ENCODE assay signal across 8 cellular contexts in genomic region chr21:44874240-44874496, GRCh38. TPM values are rescaled to one million over a fixed set of nuclear protein-coding genes. Genes with fewer than 3 reads are reported as not detected.
DNase-seq lines count a peak whose midpoint lies in the region; ATAC-seq and TF ChIP-seq lines count a peak whose summit lies in the region.

No MANE protein-coding gene starts in this region.

- DNase-seq in AG04450 (ENCODE audit: low read depth, low spot score) (no peak), HEK293T (ENCODE audit: extremely low spot score) (no peak), kidney epithelial cell (ENCODE audit: low read depth) (no peak), GF-D8 (lab: John Stamatoyannopoulos, UW) (no peak)
- no peak for DNase-seq in activated naive CD4-positive, alpha-beta T cell treated with anti-CD3 and anti-CD28 coated beads, Interleukin-2, amount 50 U/mL, for 72 hours (ENCODE audit: low spot score in 2 of 2)

- H3K27me3 ChIP-seq in AG04450 (ENCODE audit: control insufficient read depth, insufficient read depth, low read length) (no peaks in the 10 kb centered on the region), kidney epithelial cell (ENCODE audit: control insufficient read depth, insufficient read depth, low read length) (no peaks in the 10 kb centered on the region)

- peak overlapping the region; percentile 87 to 97 for H3K27ac Mint-ChIP-seq in activated naive CD4-positive, alpha-beta T cell treated with anti-CD3 and anti-CD28 coated beads, Interleukin-2, amount 50 U/mL, for 72 hours

- CTCF ChIA-PET in AG04450 (lab: Charles Lee), result interaction anchor here (0.5 kb wide), 1 partner anchor 58 kb away, joined by 6 read pairs; no protein-coding TSS in a partner anchor
- CTCF ChIA-PET in HEK293T (lab: Yijun Ruan, JAX), result no interaction called here

- ATAC-seq in activated naive CD4-positive, alpha-beta T cell treated with anti-CD3 and anti-CD28 coated beads, Interleukin-2, amount 50 U/mL, for 72 hours, result no peak
- ATAC-seq in GM18498 (IDR thresholded peaks at IDR 0.05; ENCODE audit: unreplicated experiment) (no peak), GM18873 (IDR thresholded peaks at IDR 0.05; ENCODE audit: low FRiP score, unreplicated experiment) (no peak)

- H3K36me3 Mint-ChIP-seq in activated naive CD4-positive, alpha-beta T cell treated with anti-CD3 and anti-CD28 coated beads, Interleukin-2, amount 50 U/mL, for 72 hours, result peaks cover under 1 to 9% of the 10 kb centered on the region in 2 donors

- H3K27ac ChIP-seq in AG04450 (ENCODE audit: low read depth, low read length) (peak overlapping the region; percentile 52), temporal lobe (ENCODE audit: low read depth, low read length) (peak overlapping the region; percentile 69)

- H3K9me3 Mint-ChIP-seq in activated naive CD4-positive, alpha-beta T cell treated with anti-CD3 and anti-CD28 coated beads, Interleukin-2, amount 50 U/mL, for 72 hours, result no peaks in the 10 kb centered on the region

- H3K36me3 ChIP-seq in kidney epithelial cell (ENCODE audit: control insufficient read depth, insufficient read depth, low read length), result no peaks in the 10 kb centered on the region

- peak overlapping the region; percentile 68 for H3K4me3 ChIP-seq in AG04450 (ENCODE audit: low read depth, low read length)
- peak overlapping the region; percentile 42 for H3K4me3 ChIP-seq in kidney epithelial cell (ENCODE audit: low read depth, low read length)

- TF ChIP-seq CTCF in AG04450 (IDR thresholded peaks at IDR 0.05; ENCODE audit: low read depth, low read length), result no peak
- TF ChIP-seq CTCF in kidney epithelial cell (IDR thresholded peaks at IDR 0.05; ENCODE audit: insufficient read depth, low read length, poor library complexity, severe bottlenecking), result no peak

- H3K9me3 ChIP-seq in AG04450 (ENCODE audit: control insufficient read depth, insufficient read depth, low read length), result no peaks in the 10 kb centered on the region; the same call in 1 of the 2 replicates

- POLR2A ChIA-PET in AG04450 (lab: Yijun Ruan, JAX) (interaction anchor here (0.6 to 2.8 kb wide), 8 partner anchors 9 to 177 kb away, joined by 3 to 30 read pairs (median 4); partner anchors contain the start of genes SLX9 and UBE2G2), HEK293T (lab: Yijun Ruan, JAX) (interaction anchor here (0.6 to 2.5 kb wide), 17 partner anchors 9 to 200 kb away, joined by 3 to 29 read pairs (median 3); partner anchors contain the start of gene UBE2G2)

TF ChIP-seq in HEK293T, 16 proteins besides CTCF, POLR2A, EP300 and RAD21:
- TF ChIP-seq FOXK2 (IDR thresholded peaks at IDR 0.05), result no peak
- TF ChIP-seq L3MBTL2 (conservative IDR thresholded peaks at IDR 0.05), result 0 out of 2 replicates have a peak, but pooled peaks have one; percentile 78
- no peak for TF ChIP-seq ARNT (IDR thresholded peaks at IDR 0.05)
- TF ChIP-seq SP1 (IDR thresholded peaks at IDR 0.05), result no peak
- no peak for TF ChIP-seq SUZ12 (IDR thresholded peaks at IDR 0.05)
- no peak for TF ChIP-seq BHLHE40 (IDR thresholded peaks at IDR 0.05; ENCODE audit: borderline replicate concordance)
- no peak for TF ChIP-seq ZNF384 (IDR thresholded peaks at IDR 0.05)
- no peak for TF ChIP-seq NFRKB (IDR thresholded peaks at IDR 0.05)
TF ChIP-seq in HEK293T: peak in this region for 1.

RNA-seq across cellular contexts. Expression of gene PTTG1IP, which starts 0.7 kb away (rescaled TPM):
- 240 and 249 TPM in 2 replicates for polyA plus RNA-seq in AG04450 (2011; rRNA removed)
- polyA minus RNA-seq in AG04450 (2011; rRNA and poly(A)+ RNA removed), result 134 and 137 TPM in 2 replicates
- 10 to 100 TPM; 61.7 to 99.8 TPM for total RNA-seq in activated naive CD4-positive, alpha-beta T cell treated with anti-CD3 and anti-CD28 coated beads, Interleukin-2, amount 50 U/mL, for 72 hours
- 538 and 561 TPM in 2 replicates for total RNA-seq in kidney epithelial cell
- 63.2 TPM for total RNA-seq in temporal lobe

RNA-seq across cellular contexts. Expression of gene ITGB2, which starts 46.5 kb away (rescaled TPM):
- polyA plus RNA-seq in AG04450 (2011; rRNA removed), result 0.04 TPM in 1 of 2 replicates, not detected in the other
- not detected in 2 replicates for polyA minus RNA-seq in AG04450 (2011; rRNA and poly(A)+ RNA removed)
- total RNA-seq in activated naive CD4-positive, alpha-beta T cell treated with anti-CD3 and anti-CD28 coated beads, Interleukin-2, amount 50 U/mL, for 72 hours, result 100 to 1,000 TPM; 151 to 272 TPM
- total RNA-seq in kidney epithelial cell (6.9 and 9.1 TPM in 2 replicates), temporal lobe (3.4 TPM)

RNA-seq across cellular contexts. Expression of gene SUMO3, which starts 56.3 kb away (rescaled TPM):
- polyA plus RNA-seq in AG04450 (2011; rRNA removed), result 113 and 134 TPM in 2 replicates
- polyA minus RNA-seq in AG04450 (2011; rRNA and poly(A)+ RNA removed), result 75.0 and 75.8 TPM in 2 replicates
- 10 to 100 TPM; 72.8 to 81.2 TPM for total RNA-seq in activated naive CD4-positive, alpha-beta T cell treated with anti-CD3 and anti-CD28 coated beads, Interleukin-2, amount 50 U/mL, for 72 hours
- 60.9 and 61.7 TPM in 2 replicates for total RNA-seq in kidney epithelial cell
- 55.6 TPM for total RNA-seq in temporal lobe

Comparison
In these comparisons a context has a peak if more than half of its experiments do, and no peak if none do; other contexts are left out.
1. RNA of gene ITGB2, which starts 46.5 kb away (total RNA-seq): 151 to 272 TPM in activated naive CD4-positive, alpha-beta T cell treated with anti-CD3 and anti-CD28 coated beads, Interleukin-2, amount 50 U/mL, for 72 hours; 6.9 to 9.1 TPM in kidney epithelial cell and 3.4 TPM in temporal lobe (single experiment); every median in the first group is over 10 times any median in the second.